Comparison of ENCODE assay signal across 21 cellular contexts in the genomic region with DNA sequence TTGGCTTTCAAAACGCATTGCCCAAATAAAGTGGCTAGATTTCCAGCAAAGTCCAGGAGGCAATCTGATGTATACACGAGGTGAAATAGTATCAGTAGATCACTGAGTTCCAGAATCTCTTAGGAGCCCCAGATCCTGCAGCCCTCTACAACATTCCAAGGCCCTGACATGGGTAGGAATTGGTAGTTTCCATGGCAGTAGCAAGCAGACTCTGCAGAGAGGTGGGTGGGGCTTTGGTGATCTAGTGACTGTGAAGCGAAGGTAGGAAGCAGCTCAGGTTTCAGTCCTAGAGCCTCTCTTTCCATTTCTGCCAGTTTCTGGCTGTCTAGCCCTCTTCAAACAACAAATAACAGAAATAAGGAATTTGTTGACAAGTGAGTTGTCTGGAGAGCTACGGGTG. TPM values are rescaled to one million over a fixed set of nuclear protein-coding genes. Genes with fewer than 3 reads are reported as not detected.
DNase-seq lines count a peak whose midpoint lies in the region; ATAC-seq, FAIRE-seq and TF ChIP-seq lines count a peak whose summit lies in the region.
"Had no signal": no experiment of that assay in that cellular context is flagged by ENCODE, and none has a peak within 500 bp of the region (broad histone marks: within the 10 kb centered on the region; RNA-seq: fewer than 3 reads in every experiment).

No MANE protein-coding gene starts in this region.

- H3K4me3 Mint-ChIP-seq in mesothelial cell of epicardium, result no peak overlapping the region
- H3K4me3 Mint-ChIP-seq in CD8-positive, alpha-beta T cell, result no peak overlapping the region
- H3K4me3 Mint-ChIP-seq: activated naive CD8-positive, alpha-beta T cell; CD4-positive, CD25-positive, alpha-beta regulatory T cell; naive B cell; T-helper 1 cell treated with Interleukin-12 subunit alpha and Interleukin-12 subunit beta and Interleukin-4 antibody, amounts not matched to agents 30 μg/mL and 1 μg/mL, for 36 hours had no signal

- no peaks in the 10 kb centered on the region for H3K27me3 Mint-ChIP-seq in mesothelial cell of epicardium (ENCODE audit: low read depth)
- no peaks in the 10 kb centered on the region for H3K27me3 Mint-ChIP-seq in CD8-positive, alpha-beta T cell (ENCODE audit: low read depth)
- H3K27me3 Mint-ChIP-seq: activated naive CD8-positive, alpha-beta T cell; CD4-positive, CD25-positive, alpha-beta regulatory T cell had no signal

- H3K9me3 ChIP-seq in CD8-positive, alpha-beta T cell (ENCODE audit: low read length), result no peaks in the 10 kb centered on the region
- H3K9me3 ChIP-seq: prostate gland had no signal

- H3K4me1 ChIP-seq in CD8-positive, alpha-beta T cell (ENCODE audit: insufficient read depth, low read length), result no peaks in the 10 kb centered on the region
- H3K4me1 ChIP-seq: prostate gland, suprapubic skin had no signal

- intact Hi-C loops in CD8-positive, alpha-beta T cell (cut with DNase I, micrococcal nuclease), result no loop called here

- no peak for FAIRE-seq in bronchial epithelial cell (lab: Jason Lieb, UNC)

- no peak overlapping the region for H3K27ac ChIP-seq in CD8-positive, alpha-beta T cell (ENCODE audit: low read depth, low read length)
- H3K27ac ChIP-seq: GM23248, prostate gland, suprapubic skin had no signal

- H3K9me3 Mint-ChIP-seq in mesothelial cell of epicardium, result peaks cover 12% of the 10 kb centered on the region
- peaks cover 6% of the 10 kb centered on the region for H3K9me3 Mint-ChIP-seq in CD8-positive, alpha-beta T cell

- peak; percentile 78 for DNase-seq in M059J (ENCODE audit: low read depth)
- peak; percentile 57 for DNase-seq in bronchial epithelial cell (ENCODE audit: low read depth)
- DNase-seq in mesothelial cell of epicardium (ENCODE audit: low spot score in 2 of 2, unreplicated experiment in 2 of 2), result no peak
- DNase-seq in RKO (ENCODE audit: low spot score), result no peak
- DNase-seq in CD1c-positive myeloid dendritic cell (ENCODE audit: extremely low spot score), result no peak
- no peak for DNase-seq in CD8-positive, alpha-beta T cell
- DNase-seq: activated CD4-positive, alpha-beta T cell treated with anti-CD3 and anti-CD28 coated beads for 48 hours; activated T-cell treated with anti-CD3 and anti-CD28 coated beads for 4 hours; CD4-positive, CD25-positive, alpha-beta regulatory T cell; GM23248; IMR-90; naive B cell; NCI-H1092; NCI-H524 treated with DMSO at 0.1 percent for 48 hours; RPMI8226 had no signal

- peak; percentile 86 for ATAC-seq in GM19324 (IDR thresholded peaks at IDR 0.05; ENCODE audit: low FRiP score, unreplicated experiment)
- no peak for ATAC-seq in CD8-positive, alpha-beta T cell
- ATAC-seq: left lobe of liver had no signal

- CTCF ChIA-PET in CD8-positive, alpha-beta T cell (lab: Charles Lee), result no interaction called here

- H3K4me3 ChIP-seq in bronchial epithelial cell (ENCODE audit: low read depth, low read length), result no peak overlapping the region
- H3K4me3 ChIP-seq in CD8-positive, alpha-beta T cell (ENCODE audit: low read depth, low read length), result no peak overlapping the region
- H3K4me3 ChIP-seq: GM23248, prostate gland, suprapubic skin had no signal

- H3K4me1 Mint-ChIP-seq in mesothelial cell of epicardium, result peaks cover 27% of the 10 kb centered on the region
- H3K4me1 Mint-ChIP-seq in CD8-positive, alpha-beta T cell (ENCODE audit: low read depth), result no peaks in the 10 kb centered on the region
- H3K4me1 Mint-ChIP-seq: CD4-positive, CD25-positive, alpha-beta regulatory T cell; naive B cell had no signal

- H3K36me3 Mint-ChIP-seq in mesothelial cell of epicardium, result no peaks in the 10 kb centered on the region
- no peaks in the 10 kb centered on the region for H3K36me3 Mint-ChIP-seq in CD8-positive, alpha-beta T cell
- H3K36me3 Mint-ChIP-seq: CD4-positive, CD25-positive, alpha-beta regulatory T cell; naive B cell had no signal

- no peaks in the 10 kb centered on the region for H3K27me3 ChIP-seq in bronchial epithelial cell (ENCODE audit: control insufficient read depth, insufficient read depth, low read length)
- no peaks in the 10 kb centered on the region for H3K27me3 ChIP-seq in CD8-positive, alpha-beta T cell (ENCODE audit: insufficient read depth, low read length)
- H3K27me3 ChIP-seq: suprapubic skin had no signal

- H3K27ac Mint-ChIP-seq in mesothelial cell of epicardium, result peak overlapping the region; percentile 79
- no peak overlapping the region for H3K27ac Mint-ChIP-seq in CD8-positive, alpha-beta T cell
- H3K27ac Mint-ChIP-seq: activated naive CD8-positive, alpha-beta T cell; CD4-positive, CD25-positive, alpha-beta regulatory T cell; naive B cell; T-helper 1 cell treated with Interleukin-12 subunit alpha and Interleukin-12 subunit beta and Interleukin-4 antibody, amounts not matched to agents 30 μg/mL and 1 μg/mL, for 36 hours had no signal

- H3K36me3 ChIP-seq in bronchial epithelial cell (ENCODE audit: control insufficient read depth, insufficient read depth, low read length), result no peaks in the 10 kb centered on the region
- H3K36me3 ChIP-seq in CD8-positive, alpha-beta T cell (ENCODE audit: insufficient read depth, low read length), result no peaks in the 10 kb centered on the region
- H3K36me3 ChIP-seq: prostate gland, suprapubic skin had no signal

- POLR2A ChIA-PET in CD8-positive, alpha-beta T cell (lab: Charles Lee), result no interaction called here

- no peak for TF ChIP-seq CTCF in bronchial epithelial cell (IDR thresholded peaks at IDR 0.05; ENCODE audit: insufficient read depth, low read length, severe bottlenecking)
- no peak for TF ChIP-seq CTCF in mesothelial cell of epicardium (IDR thresholded peaks at IDR 0.05; ENCODE audit: unreplicated experiment)
- no peak for TF ChIP-seq CTCF in CD8-positive, alpha-beta T cell (IDR thresholded peaks at IDR 0.05)

RNA-seq across cellular contexts. Expression of gene SGPP2, which starts 13.8 kb away (rescaled TPM):
- total RNA-seq in M059J (2014; rRNA removed; shearing (Covaris generic)), result 0.05 TPM in 1 of 2 replicates, not detected in the other
- total RNA-seq in bronchial epithelial cell (9.7 and 40.1 TPM in 2 replicates), mesothelial cell of epicardium (0.23 to 0.42 TPM (median 0.25 TPM) in 3 replicates)
- total RNA-seq in CD8-positive, alpha-beta T cell, result under 1 TPM; 0.69 to 0.73 TPM
- total RNA-seq: GM23248, IMR-90 had no signal

Comparison
In these comparisons a context has a peak if more than half of its experiments do, and no peak if none do; other contexts are left out.
1. DNase-seq: peak in M059J (single experiment) and bronchial epithelial cell (single experiment); none in mesothelial cell of epicardium (0 of 2), RKO (single experiment), CD1c-positive myeloid dendritic cell (single experiment) and CD8-positive, alpha-beta T cell (0 of 7).